Comparison of ENCODE assay signal across 27 cellular contexts in the genomic region with DNA sequence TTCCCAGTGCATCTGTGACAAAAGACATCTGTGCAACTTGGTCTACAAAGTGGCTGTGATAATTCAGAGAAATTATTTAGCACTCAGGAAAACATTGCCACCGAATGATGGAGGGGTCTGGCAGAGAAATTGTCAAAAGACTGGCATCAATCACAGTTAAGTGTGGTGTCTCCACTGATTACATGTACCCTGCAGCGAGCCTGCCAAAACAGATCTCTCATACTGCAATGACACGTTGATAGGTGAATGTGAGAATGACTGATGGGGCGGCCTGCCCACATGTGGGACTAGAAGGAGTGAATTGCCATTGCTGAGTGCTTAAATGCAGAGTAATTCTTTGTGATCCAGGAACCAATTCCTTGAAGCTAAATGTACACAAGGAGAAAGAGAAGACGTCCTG.
"Had no signal": no experiment of that assay in that cellular context is flagged by ENCODE, and none has a peak within 500 bp of the region (broad histone marks: within the 10 kb centered on the region; RNA-seq: fewer than 3 reads in every experiment).

No MANE protein-coding gene starts in this region.

- H3K27me3 ChIP-seq: ascending aorta, body of pancreas, MG63, Peyer's patch had no signal

- H3K9me3 ChIP-seq: ascending aorta, body of pancreas, MG63, Peyer's patch had no signal

- DNase-seq: activated CD4-positive, alpha-beta T cell treated with anti-CD3 and anti-CD28 coated beads for 48 hours; activated CD4-positive, alpha-beta T cell treated with anti-CD3 and anti-CD28 coated beads, Interleukin-2, amount 50 U/mL, for 4 hours; activated CD4-positive, CD25-positive, alpha-beta regulatory T cell treated with anti-CD3 and anti-CD28 coated beads, Interleukin-2, amount 50 U/mL, for 72 hours; activated CD8-positive, alpha-beta memory T cell treated with anti-CD3 and anti-CD28 coated beads, Interleukin-2, amount 10 ng/mL, durations not matched to agents 7 days and 5 days; activated CD8-positive, alpha-beta T cell treated with anti-CD3 and anti-CD28 coated beads, Interleukin-2, amount 10 ng/mL, durations not matched to agents 7 days and 5 days; activated effector memory CD4-positive, alpha-beta T cell treated with anti-CD3 and anti-CD28 coated beads, Interleukin-2, amount 50 U/mL, for 16 hours; activated naive CD4-positive, alpha-beta T cell treated with Interleukin-2 at 50 U/mL for 16 hours; activated naive CD8-positive, alpha-beta T cell treated with anti-CD3 and anti-CD28 coated beads, Interleukin-2, amount 50 U/mL, for 24 hours; activated T-cell treated with anti-CD3 and anti-CD28 coated beads, Interleukin-2, amount 50 U/mL, for 24 hours; amniotic stem cell; body of pancreas; MG63; MV-4-11; NCI-H1105; NCI-H1930; NCI-H446 treated with DMSO at 0.1 percent for 48 hours; NCI-H524 treated with DMSO at 0.1 percent for 48 hours; NCI-H748 treated with DMSO at 0.1 percent for 48 hours; NK-92 treated with Interleukin-12 subunit alpha and Interleukin-12 subunit beta, amount 100 ng/mL, for 24 hours; Peyer's patch; SHP77 treated with DMSO at 0.1 percent for 48 hours; T-helper 17 cell; T-helper 9 cell had no signal

- H3K4me1 ChIP-seq: ascending aorta, body of pancreas, Peyer's patch had no signal

- H3K36me3 ChIP-seq: ascending aorta, MG63, Peyer's patch had no signal

- H3K4me3 ChIP-seq: ascending aorta, body of pancreas, MG63, Peyer's patch had no signal

- ATAC-seq: activated CD8-positive, alpha-beta memory T cell treated with anti-CD3 and anti-CD28 coated beads, Interleukin-2, amount 10 ng/mL, durations not matched to agents 7 days and 5 days; activated CD8-positive, alpha-beta T cell treated with anti-CD3 and anti-CD28 coated beads, Interleukin-2, amount 10 ng/mL, durations not matched to agents 7 days and 5 days; activated naive CD4-positive, alpha-beta T cell treated with anti-CD3 and anti-CD28 coated beads, Interleukin-2, amount 50 U/mL, for 72 hours; activated naive CD8-positive, alpha-beta T cell treated with anti-CD3 and anti-CD28 coated beads, Interleukin-2, amount 50 U/mL, for 24 hours; body of pancreas; T-helper 17 cell; WTC11 had no signal

- H3K27ac ChIP-seq: ascending aorta, body of pancreas, Peyer's patch, RWPE1 had no signal
